In the genomic region with DNA sequence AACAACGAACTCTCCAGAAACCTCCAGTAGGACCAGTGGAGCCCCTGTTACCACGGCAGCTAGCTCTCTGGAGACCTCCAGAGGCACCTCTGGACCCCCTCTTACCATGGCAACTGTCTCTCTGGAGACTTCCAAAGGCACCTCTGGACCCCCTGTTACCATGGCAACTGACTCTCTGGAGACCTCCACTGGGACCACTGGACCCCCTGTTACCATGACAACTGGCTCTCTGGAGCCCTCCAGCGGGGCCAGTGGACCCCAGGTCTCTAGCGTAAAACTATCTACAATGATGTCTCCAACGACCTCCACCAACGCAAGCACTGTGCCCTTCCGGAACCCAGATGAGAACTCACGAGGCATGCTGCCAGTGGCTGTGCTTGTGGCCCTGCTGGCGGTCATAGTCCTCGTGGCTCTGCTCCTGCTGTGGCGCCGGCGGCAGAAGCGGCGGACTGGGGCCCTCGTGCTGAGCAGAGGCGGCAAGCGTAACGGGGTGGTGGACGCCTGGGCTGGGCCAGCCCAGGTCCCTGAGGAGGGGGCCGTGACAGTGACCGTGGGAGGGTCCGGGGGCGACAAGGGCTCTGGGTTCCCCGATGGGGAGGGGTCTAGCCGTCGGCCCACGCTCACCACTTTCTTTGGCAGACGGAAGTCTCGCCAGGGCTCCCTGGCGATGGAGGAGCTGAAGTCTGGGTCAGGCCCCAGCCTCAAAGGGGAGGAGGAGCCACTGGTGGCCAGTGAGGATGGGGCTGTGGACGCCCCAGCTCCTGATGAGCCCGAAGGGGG, we compare ENCODE assay signal across 10 cellular contexts. TPM values are rescaled to one million over a fixed set of nuclear protein-coding genes. Genes with fewer than 3 reads are reported as not detected.
A peak's percentile ranks its signal among the peaks of the same experiment; 100 is the strongest.
DNase-seq lines count a peak whose midpoint lies in the region; ATAC-seq and TF ChIP-seq lines count a peak whose summit lies in the region.
"Had no signal": no experiment of that assay in that cellular context is flagged by ENCODE, and none has a peak within 500 bp of the region (broad histone marks: within the 10 kb centered on the region; RNA-seq: fewer than 3 reads in every experiment).

No MANE protein-coding gene starts in this region.

- H3K36me3 ChIP-seq in urinary bladder (ENCODE audit: insufficient read depth) = no peaks in the 10 kb centered on the region
- H3K36me3 ChIP-seq in gastrocnemius medialis = no peaks in the 10 kb centered on the region
- no peaks in the 10 kb centered on the region for H3K36me3 ChIP-seq in BE2C
- H3K36me3 ChIP-seq: cardiac muscle cell had no signal

- H3K4me1 ChIP-seq in urinary bladder (ENCODE audit: insufficient read depth) = no peaks in the 10 kb centered on the region
- H3K4me1 ChIP-seq in gastrocnemius medialis = no peaks in the 10 kb centered on the region
- peaks cover 4% of the 10 kb centered on the region; the same call in 1 of the 2 replicates for H3K4me1 ChIP-seq in BE2C

- peak overlapping the region; percentile 94 for H3K27ac Mint-ChIP-seq in activated CD8-positive, alpha-beta memory T cell treated with anti-CD3 and anti-CD28 coated beads, Interleukin-2, amount 10 ng/mL, durations not matched to agents 7 days and 5 days
- peak overlapping the region; percentile 95 for H3K27ac Mint-ChIP-seq in activated T-helper 1 cell treated with anti-CD3 and anti-CD28 coated beads, Interleukin-12 subunit alpha, Interleukin-12 subunit beta, Interleukin-2, Interleukin-4 antibody, amounts not matched to agents 30 ng/mL and 10 ng/mL and 1 ng/mL, durations not matched to agents 14 hours and 24 hours and 36 hours
- peak overlapping the region; percentile 9 for H3K27ac Mint-ChIP-seq in memory B cell

- H3K27ac ChIP-seq in urinary bladder (ENCODE audit: low read depth) (no peak overlapping the region), gastrocnemius medialis (no peak overlapping the region)
- H3K27ac ChIP-seq: cardiac muscle cell had no signal

- peak; percentile 15 for ATAC-seq in activated CD8-positive, alpha-beta memory T cell treated with anti-CD3 and anti-CD28 coated beads, Interleukin-2, amount 10 ng/mL, durations not matched to agents 7 days and 5 days
- ATAC-seq in memory B cell (ENCODE audit: low read depth) (peak; percentile 16), gastrocnemius medialis (no peak)
- ATAC-seq: left colon had no signal

- no peaks in the 10 kb centered on the region for H3K9me3 Mint-ChIP-seq in activated CD8-positive, alpha-beta memory T cell treated with anti-CD3 and anti-CD28 coated beads, Interleukin-2, amount 10 ng/mL, durations not matched to agents 7 days and 5 days (ENCODE audit: low read depth)
- H3K9me3 Mint-ChIP-seq in activated T-helper 1 cell treated with anti-CD3 and anti-CD28 coated beads, Interleukin-12 subunit alpha, Interleukin-12 subunit beta, Interleukin-2, Interleukin-4 antibody, amounts not matched to agents 30 ng/mL and 10 ng/mL and 1 ng/mL, durations not matched to agents 14 hours and 24 hours and 36 hours = no peaks in the 10 kb centered on the region
- H3K9me3 Mint-ChIP-seq in memory B cell = no peaks in the 10 kb centered on the region

- H3K4me3 ChIP-seq in urinary bladder (ENCODE audit: low read depth, low read length) (peak overlapping the region; percentile 8), gastrocnemius medialis (no peak overlapping the region), BE2C (ENCODE audit: low read depth, low read length) (no peak overlapping the region)
- H3K4me3 ChIP-seq: cardiac muscle cell had no signal

- H3K9me3 ChIP-seq in gastrocnemius medialis = no peaks in the 10 kb centered on the region
- H3K9me3 ChIP-seq in BE2C = no peaks in the 10 kb centered on the region

- H3K36me3 Mint-ChIP-seq in activated CD8-positive, alpha-beta memory T cell treated with anti-CD3 and anti-CD28 coated beads, Interleukin-2, amount 10 ng/mL, durations not matched to agents 7 days and 5 days = peaks cover 52% of the 10 kb centered on the region
- H3K36me3 Mint-ChIP-seq in activated T-helper 1 cell treated with anti-CD3 and anti-CD28 coated beads, Interleukin-12 subunit alpha, Interleukin-12 subunit beta, Interleukin-2, Interleukin-4 antibody, amounts not matched to agents 30 ng/mL and 10 ng/mL and 1 ng/mL, durations not matched to agents 14 hours and 24 hours and 36 hours (ENCODE audit: low read depth) = peaks cover 35% of the 10 kb centered on the region
- no peaks in the 10 kb centered on the region for H3K36me3 Mint-ChIP-seq in memory B cell

- H3K27me3 Mint-ChIP-seq in activated CD8-positive, alpha-beta memory T cell treated with anti-CD3 and anti-CD28 coated beads, Interleukin-2, amount 10 ng/mL, durations not matched to agents 7 days and 5 days = no peaks in the 10 kb centered on the region
- no peaks in the 10 kb centered on the region for H3K27me3 Mint-ChIP-seq in activated T-helper 1 cell treated with anti-CD3 and anti-CD28 coated beads, Interleukin-12 subunit alpha, Interleukin-12 subunit beta, Interleukin-2, Interleukin-4 antibody, amounts not matched to agents 30 ng/mL and 10 ng/mL and 1 ng/mL, durations not matched to agents 14 hours and 24 hours and 36 hours (ENCODE audit: insufficient read depth)
- no peaks in the 10 kb centered on the region for H3K27me3 Mint-ChIP-seq in memory B cell

- H3K27me3 ChIP-seq in gastrocnemius medialis (no peaks in the 10 kb centered on the region), BE2C (no peaks in the 10 kb centered on the region)
- H3K27me3 ChIP-seq: cardiac muscle cell had no signal

- no peak for TF ChIP-seq CTCF in gastrocnemius medialis (IDR thresholded peaks at IDR 0.05 in 4 of 5, conservative IDR thresholded peaks at IDR 0.05 in 1 of 5)
- TF ChIP-seq CTCF in BE2C (IDR thresholded peaks at IDR 0.05; ENCODE audit: low read depth, low read length) = no peak

- WGBS in urinary bladder = 86% methylated on average over 33 of the region's 33 CpGs

- H3K4me3 Mint-ChIP-seq in activated CD8-positive, alpha-beta memory T cell treated with anti-CD3 and anti-CD28 coated beads, Interleukin-2, amount 10 ng/mL, durations not matched to agents 7 days and 5 days = peak overlapping the region; percentile 100
- peak overlapping the region; percentile 95 for H3K4me3 Mint-ChIP-seq in activated T-helper 1 cell treated with anti-CD3 and anti-CD28 coated beads, Interleukin-12 subunit alpha, Interleukin-12 subunit beta, Interleukin-2, Interleukin-4 antibody, amounts not matched to agents 30 ng/mL and 10 ng/mL and 1 ng/mL, durations not matched to agents 14 hours and 24 hours and 36 hours
- H3K4me3 Mint-ChIP-seq in memory B cell = peak overlapping the region; percentile 50

- in situ Hi-C loops in gastrocnemius medialis (cut with MboI; ENCODE audit: low sequenced_read_pairs in 4 of 4) = no loop called here

- peak; percentile 65 for DNase-seq in activated CD8-positive, alpha-beta memory T cell treated with anti-CD3 and anti-CD28 coated beads, Interleukin-2, amount 10 ng/mL, durations not matched to agents 7 days and 5 days
- no peak for DNase-seq in activated CD8-positive, alpha-beta memory T cell treated with anti-CD3 and anti-CD28 coated beads for 24 hours
- peak; percentile 29 for DNase-seq in activated T-helper 1 cell treated with anti-CD3 and anti-CD28 coated beads, Interleukin-12 subunit alpha, Interleukin-12 subunit beta, Interleukin-2, Interleukin-4 antibody, amounts not matched to agents 30 ng/mL and 10 ng/mL and 1 ng/mL, durations not matched to agents 14 hours and 24 hours and 36 hours (ENCODE audit: low spot score)
- no peak for DNase-seq in memory B cell (ENCODE audit: low spot score in 2 of 2)
- no peak for DNase-seq in gastrocnemius medialis
- no peak for DNase-seq in SIG-M5 treated with dmso at 0.1 percent for 504 hours (lab: John Stamatoyannopoulos, UW; ENCODE audit: unreplicated experiment)
- DNase-seq in BE2C = no peak

- TF ChIP-seq POLR2A in gastrocnemius medialis (IDR thresholded peaks at IDR 0.05) = no peak

- CTCF ChIA-PET in activated CD8-positive, alpha-beta memory T cell treated with anti-CD3 and anti-CD28 coated beads, Interleukin-2, amount 10 ng/mL, durations not matched to agents 7 days and 5 days (lab: Charles Lee) = interaction anchor here (0.9 to 2.6 kb wide), 7 partner anchors 9 to 368 kb away, joined by 3 to 17 read pairs (median 5); no protein-coding TSS in a partner anchor

- H3K4me1 Mint-ChIP-seq in activated CD8-positive, alpha-beta memory T cell treated with anti-CD3 and anti-CD28 coated beads, Interleukin-2, amount 10 ng/mL, durations not matched to agents 7 days and 5 days = peaks cover 46% of the 10 kb centered on the region
- H3K4me1 Mint-ChIP-seq in activated T-helper 1 cell treated with anti-CD3 and anti-CD28 coated beads, Interleukin-12 subunit alpha, Interleukin-12 subunit beta, Interleukin-2, Interleukin-4 antibody, amounts not matched to agents 30 ng/mL and 10 ng/mL and 1 ng/mL, durations not matched to agents 14 hours and 24 hours and 36 hours (ENCODE audit: low read depth) = peaks cover 64% of the 10 kb centered on the region
- peaks cover 35% of the 10 kb centered on the region for H3K4me1 Mint-ChIP-seq in memory B cell

- intact Hi-C loops in activated T-helper 1 cell treated with anti-CD3 and anti-CD28 coated beads, Interleukin-12 subunit alpha, Interleukin-12 subunit beta, Interleukin-2, Interleukin-4 antibody, amounts not matched to agents 30 ng/mL and 10 ng/mL and 1 ng/mL, durations not matched to agents 14 hours and 24 hours and 36 hours (cut with micrococcal nuclease) = loop anchor here (1.0 to 2.0 kb wide), 2 partner anchors 53 to 70 kb away; no protein-coding TSS in a partner anchor
- intact Hi-C loops in gastrocnemius medialis (cut with DNase I; ENCODE audit: low total_unique reads) = no loop called here

RNA-seq across cellular contexts. Expression of gene SPN, which starts 1.3 kb away (rescaled TPM):
- total RNA-seq in activated CD8-positive, alpha-beta memory T cell treated with anti-CD3 and anti-CD28 coated beads, Interleukin-2, amount 10 ng/mL, durations not matched to agents 7 days and 5 days = 100 to 1,000 TPM; 329 to 351 TPM
- 191 and 196 TPM in 2 replicates for total RNA-seq in activated T-helper 1 cell treated with anti-CD3 and anti-CD28 coated beads, Interleukin-12 subunit alpha, Interleukin-12 subunit beta, Interleukin-2, Interleukin-4 antibody, amounts not matched to agents 30 ng/mL and 10 ng/mL and 1 ng/mL, durations not matched to agents 14 hours and 24 hours and 36 hours
- total RNA-seq in urinary bladder = 0.85 TPM
- polyA plus RNA-seq in urinary bladder = 1.4 TPM
- total RNA-seq in gastrocnemius medialis = under 1 TPM in 3 of 4 donors, not detected in 1; 0.12 to 0.88 (median 0.84) TPM
- polyA plus RNA-seq in BE2C (2012; ENCODE audit: insufficient read depth, insufficient read length, low read depth) = 2.0 TPM

RNA-seq across cellular contexts. Expression of gene QPRT, which starts 14.7 kb away (rescaled TPM):
- 10 to 100 TPM; 13.3 to 15.7 TPM for total RNA-seq in activated CD8-positive, alpha-beta memory T cell treated with anti-CD3 and anti-CD28 coated beads, Interleukin-2, amount 10 ng/mL, durations not matched to agents 7 days and 5 days
- 6.3 and 6.5 TPM in 2 replicates for total RNA-seq in activated T-helper 1 cell treated with anti-CD3 and anti-CD28 coated beads, Interleukin-12 subunit alpha, Interleukin-12 subunit beta, Interleukin-2, Interleukin-4 antibody, amounts not matched to agents 30 ng/mL and 10 ng/mL and 1 ng/mL, durations not matched to agents 14 hours and 24 hours and 36 hours
- 20.0 TPM for total RNA-seq in urinary bladder
- 13.8 TPM for polyA plus RNA-seq in urinary bladder
- 1 to 10 TPM in 2 of 4 donors, under 1 TPM in 2; 0.78 to 2.5 (median 1.5) TPM for total RNA-seq in gastrocnemius medialis
- 245 TPM for polyA plus RNA-seq in BE2C (2012; ENCODE audit: insufficient read depth, insufficient read length, low read depth)

Comparison
In these comparisons a context has a peak if more than half of its experiments do, and no peak if none do; other contexts are left out.
1. DNase-seq: peak in activated CD8-positive, alpha-beta memory T cell treated with anti-CD3 and anti-CD28 coated beads, Interleukin-2, amount 10 ng/mL, durations not matched to agents 7 days and 5 days (single experiment) and activated T-helper 1 cell treated with anti-CD3 and anti-CD28 coated beads, Interleukin-12 subunit alpha, Interleukin-12 subunit beta, Interleukin-2, Interleukin-4 antibody, amounts not matched to agents 30 ng/mL and 10 ng/mL and 1 ng/mL, durations not matched to agents 14 hours and 24 hours and 36 hours (single experiment); none in activated CD8-positive, alpha-beta memory T cell treated with anti-CD3 and anti-CD28 coated beads for 24 hours (single experiment), memory B cell (0 of 2), gastrocnemius medialis (0 of 2), SIG-M5 treated with dmso at 0.1 percent for 504 hours (single experiment) and BE2C (single experiment).
2. ATAC-seq: peak in activated CD8-positive, alpha-beta memory T cell treated with anti-CD3 and anti-CD28 coated beads, Interleukin-2, amount 10 ng/mL, durations not matched to agents 7 days and 5 days (single experiment) and memory B cell (single experiment); none in gastrocnemius medialis (0 of 2).
3. H3K27ac Mint-ChIP-seq: peak in every context shown above with its lines; median percentile 95 in activated T-helper 1 cell treated with anti-CD3 and anti-CD28 coated beads, Interleukin-12 subunit alpha, Interleukin-12 subunit beta, Interleukin-2, Interleukin-4 antibody, amounts not matched to agents 30 ng/mL and 10 ng/mL and 1 ng/mL, durations not matched to agents 14 hours and 24 hours and 36 hours; 94 in activated CD8-positive, alpha-beta memory T cell treated with anti-CD3 and anti-CD28 coated beads, Interleukin-2, amount 10 ng/mL, durations not matched to agents 7 days and 5 days; 9 in memory B cell.
4. H3K4me3 Mint-ChIP-seq: peak in every context shown above with its lines; median percentile 100 in activated CD8-positive, alpha-beta memory T cell treated with anti-CD3 and anti-CD28 coated beads, Interleukin-2, amount 10 ng/mL, durations not matched to agents 7 days and 5 days; 95 in activated T-helper 1 cell treated with anti-CD3 and anti-CD28 coated beads, Interleukin-12 subunit alpha, Interleukin-12 subunit beta, Interleukin-2, Interleukin-4 antibody, amounts not matched to agents 30 ng/mL and 10 ng/mL and 1 ng/mL, durations not matched to agents 14 hours and 24 hours and 36 hours; 50 in memory B cell.
5. RNA of gene SPN, which starts 1.3 kb away (total RNA-seq): 329 to 351 TPM in activated CD8-positive, alpha-beta memory T cell treated with anti-CD3 and anti-CD28 coated beads, Interleukin-2, amount 10 ng/mL, durations not matched to agents 7 days and 5 days and 191 to 196 TPM in activated T-helper 1 cell treated with anti-CD3 and anti-CD28 coated beads, Interleukin-12 subunit alpha, Interleukin-12 subunit beta, Interleukin-2, Interleukin-4 antibody, amounts not matched to agents 30 ng/mL and 10 ng/mL and 1 ng/mL, durations not matched to agents 14 hours and 24 hours and 36 hours; 0.85 TPM in urinary bladder (single experiment) and 0.12 to 0.88 TPM in gastrocnemius medialis; every median in the first group is over 100 times any median in the second.